Comparison of ENCODE assay signal across 22 cellular contexts in the genomic region with DNA sequence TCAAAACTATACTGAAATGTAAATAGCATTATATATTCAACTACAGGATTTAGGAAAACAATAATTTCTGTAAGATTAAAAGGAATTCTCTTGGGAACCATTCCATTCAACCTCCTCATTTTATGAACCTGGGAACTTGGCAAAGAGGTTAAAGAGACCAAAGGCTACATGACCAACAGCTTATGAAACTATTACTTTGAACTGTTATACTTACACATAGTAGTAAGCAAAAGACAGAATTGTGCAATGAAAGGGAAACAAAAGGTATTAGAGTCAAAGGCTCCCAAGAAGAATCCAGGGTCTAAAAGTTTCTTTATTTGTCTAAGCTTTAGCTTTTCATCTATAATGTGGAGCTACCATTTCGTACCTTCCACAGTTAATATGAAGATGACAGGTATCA. TPM values are rescaled to one million over a fixed set of nuclear protein-coding genes. Genes with fewer than 3 reads are reported as not detected.
"Had no signal": no experiment of that assay in that cellular context is flagged by ENCODE, and none has a peak within 500 bp of the region (broad histone marks: within the 10 kb centered on the region; RNA-seq: fewer than 3 reads in every experiment).

No MANE protein-coding gene starts in this region.

- H3K4me3 ChIP-seq: body of pancreas, hepatocyte, lung, sigmoid colon, tibial artery had no signal

- H3K4me3 Mint-ChIP-seq: activated CD4-positive, alpha-beta memory T cell treated with anti-CD3 and anti-CD28 coated beads, Interleukin-2, amount 10 ng/mL, durations not matched to agents 7 days and 5 days; activated CD4-positive, alpha-beta T cell treated with anti-CD3 and anti-CD28 coated beads for 36 hours; activated CD8-positive, alpha-beta memory T cell treated with anti-CD3 and anti-CD28 coated beads, Interleukin-2, amount 10 ng/mL, durations not matched to agents 7 days and 5 days; activated naive CD8-positive, alpha-beta T cell treated with anti-CD3 and anti-CD28 coated beads for 36 hours; endodermal cell; natural killer cell treated with Interleukin-12 subunit alpha and Interleukin-12 subunit beta and Interleukin-15 and Interleukin-18, amount 100 ng/mL, for 72 hours had no signal

- H3K9me3 Mint-ChIP-seq: activated CD4-positive, alpha-beta memory T cell treated with anti-CD3 and anti-CD28 coated beads, Interleukin-2, amount 10 ng/mL, durations not matched to agents 7 days and 5 days; activated naive CD8-positive, alpha-beta T cell treated with anti-CD3 and anti-CD28 coated beads for 36 hours; endodermal cell; natural killer cell treated with Interleukin-12 subunit alpha and Interleukin-12 subunit beta and Interleukin-15 and Interleukin-18, amount 100 ng/mL, for 72 hours had no signal

- H3K27me3 Mint-ChIP-seq: activated CD4-positive, alpha-beta memory T cell treated with anti-CD3 and anti-CD28 coated beads, Interleukin-2, amount 10 ng/mL, durations not matched to agents 7 days and 5 days; activated CD4-positive, alpha-beta T cell treated with anti-CD3 and anti-CD28 coated beads for 36 hours; activated CD8-positive, alpha-beta memory T cell treated with anti-CD3 and anti-CD28 coated beads, Interleukin-2, amount 10 ng/mL, durations not matched to agents 7 days and 5 days; activated naive CD8-positive, alpha-beta T cell treated with anti-CD3 and anti-CD28 coated beads for 36 hours had no signal

- DNase-seq: activated CD4-positive, alpha-beta memory T cell treated with anti-CD3 and anti-CD28 coated beads, Interleukin-2, amount 10 ng/mL, durations not matched to agents 7 days and 5 days; activated CD4-positive, alpha-beta T cell treated with anti-CD3 and anti-CD28 coated beads for 36 hours; activated CD8-positive, alpha-beta memory T cell treated with anti-CD3 and anti-CD28 coated beads, Interleukin-2, amount 10 ng/mL, durations not matched to agents 7 days and 5 days; activated naive CD8-positive, alpha-beta T cell treated with anti-CD3 and anti-CD28 coated beads for 36 hours; body of pancreas; caudate nucleus; endodermal cell; foreskin keratinocyte; left cardiac atrium; sigmoid colon; stimulated activated naive CD4-positive, alpha-beta T cell treated with Interleukin-2 at 50 U/mL for 16 hours; substantia nigra; tibial artery; WERI-Rb-1 had no signal

- H3K4me1 ChIP-seq: foreskin keratinocyte, parathyroid adenoma had no signal

- H3K27ac ChIP-seq: epithelial cell of prostate, foreskin keratinocyte, hepatocyte, parathyroid adenoma, tibial artery, WERI-Rb-1 had no signal

- H3K9ac ChIP-seq: parathyroid adenoma had no signal

- H3K9me3 ChIP-seq: body of pancreas, sigmoid colon, tibial artery had no signal

- H3K4me2 ChIP-seq: hepatocyte had no signal

- H3K27ac Mint-ChIP-seq: activated CD4-positive, alpha-beta memory T cell treated with anti-CD3 and anti-CD28 coated beads, Interleukin-2, amount 10 ng/mL, durations not matched to agents 7 days and 5 days; activated CD8-positive, alpha-beta memory T cell treated with anti-CD3 and anti-CD28 coated beads, Interleukin-2, amount 10 ng/mL, durations not matched to agents 7 days and 5 days; endodermal cell; natural killer cell treated with Interleukin-12 subunit alpha and Interleukin-12 subunit beta and Interleukin-15 and Interleukin-18, amount 100 ng/mL, for 72 hours had no signal

- H3K27me3 ChIP-seq: body of pancreas, foreskin keratinocyte, hepatocyte, sigmoid colon, tibial artery had no signal

- ATAC-seq: activated CD4-positive, alpha-beta T cell treated with anti-CD3 and anti-CD28 coated beads for 36 hours; activated CD8-positive, alpha-beta memory T cell treated with anti-CD3 and anti-CD28 coated beads, Interleukin-2, amount 10 ng/mL, durations not matched to agents 7 days and 5 days; body of pancreas; foreskin keratinocyte; left cardiac atrium; natural killer cell treated with Interleukin-12 subunit alpha and Interleukin-12 subunit beta and Interleukin-15 and Interleukin-18, amount 100 ng/mL, for 72 hours had no signal

- H2AFZ ChIP-seq: hepatocyte, parathyroid adenoma had no signal

- FAIRE-seq: colon had no signal

RNA-seq across cellular contexts. Expression of gene IFNK, which starts 42.0 kb away (rescaled TPM):
- total RNA-seq: activated CD4-positive, alpha-beta memory T cell treated with anti-CD3 and anti-CD28 coated beads, Interleukin-2, amount 10 ng/mL, durations not matched to agents 7 days and 5 days; activated CD4-positive, alpha-beta T cell treated with anti-CD3 and anti-CD28 coated beads for 36 hours; activated CD8-positive, alpha-beta memory T cell treated with anti-CD3 and anti-CD28 coated beads, Interleukin-2, amount 10 ng/mL, durations not matched to agents 7 days and 5 days; activated naive CD8-positive, alpha-beta T cell treated with anti-CD3 and anti-CD28 coated beads for 36 hours; body of pancreas; endodermal cell; hepatocyte; left cardiac atrium; lung; natural killer cell treated with Interleukin-12 subunit alpha and Interleukin-12 subunit beta and Interleukin-15 and Interleukin-18, amount 100 ng/mL, for 72 hours; sigmoid colon; T-helper 2 cell treated with Interferon-gamma antibody and Interleukin-4, amounts not matched to agents 100 ng/mL and 5 ng/mL, for 36 hours; urinary bladder had no signal
- polyA plus RNA-seq: hepatocyte, lung, sigmoid colon, urinary bladder had no signal
